In the genomic region with DNA sequence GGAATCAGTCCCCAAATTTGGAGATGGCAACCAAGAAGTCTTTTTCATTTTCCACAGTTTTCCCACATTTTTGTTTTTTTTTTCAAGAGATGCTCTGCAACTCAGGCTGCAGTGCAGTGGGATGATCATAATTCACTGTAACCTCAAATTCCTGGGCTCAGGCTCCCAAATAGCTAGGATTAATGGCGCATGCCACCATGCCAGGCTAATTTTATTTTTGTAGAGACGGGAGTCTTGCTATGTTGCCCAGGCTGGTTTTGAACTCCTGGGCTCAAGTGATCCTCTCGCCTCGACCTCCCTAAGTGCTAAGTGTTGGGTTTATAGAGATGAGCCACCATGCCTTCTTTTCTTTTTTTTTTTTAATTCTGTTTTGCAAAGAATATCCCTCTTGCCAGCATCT, we compare ENCODE assay signal across 1 cellular context.
TF ChIP-seq lines count a peak whose summit lies in the region.

No MANE protein-coding gene starts in this region.

TF ChIP-seq in HepG2, 621 proteins besides CTCF, POLR2A, EP300 and RAD21 (continued from another document):
- TF ChIP-seq NFYB (CRISPR knock-in tag; IDR thresholded peaks at IDR 0.05) (no peak), BRCA1 (CRISPR knock-in tag; IDR thresholded peaks at IDR 0.05) (no peak), ARNTL (CRISPR knock-in tag; IDR thresholded peaks at IDR 0.05) (no peak), MTA3 (CRISPR knock-in tag; IDR thresholded peaks at IDR 0.05) (no peak), ATRX (CRISPR knock-in tag; IDR thresholded peaks at IDR 0.05; ENCODE audit: borderline replicate concordance) (no peak), RBM39 (IDR thresholded peaks at IDR 0.05; ENCODE audit: low read depth, low read length, poor library complexity, severe bottlenecking) (no peak), HOXD1 (CRISPR knock-in tag; IDR thresholded peaks at IDR 0.05) (no peak), SMARCE1 (IDR thresholded peaks at IDR 0.05; ENCODE audit: borderline replicate concordance) (no peak), ZNF75D (CRISPR knock-in tag; IDR thresholded peaks at IDR 0.05; ENCODE audit: borderline replicate concordance) (no peak)
- TF ChIP-seq, protein P1, sequence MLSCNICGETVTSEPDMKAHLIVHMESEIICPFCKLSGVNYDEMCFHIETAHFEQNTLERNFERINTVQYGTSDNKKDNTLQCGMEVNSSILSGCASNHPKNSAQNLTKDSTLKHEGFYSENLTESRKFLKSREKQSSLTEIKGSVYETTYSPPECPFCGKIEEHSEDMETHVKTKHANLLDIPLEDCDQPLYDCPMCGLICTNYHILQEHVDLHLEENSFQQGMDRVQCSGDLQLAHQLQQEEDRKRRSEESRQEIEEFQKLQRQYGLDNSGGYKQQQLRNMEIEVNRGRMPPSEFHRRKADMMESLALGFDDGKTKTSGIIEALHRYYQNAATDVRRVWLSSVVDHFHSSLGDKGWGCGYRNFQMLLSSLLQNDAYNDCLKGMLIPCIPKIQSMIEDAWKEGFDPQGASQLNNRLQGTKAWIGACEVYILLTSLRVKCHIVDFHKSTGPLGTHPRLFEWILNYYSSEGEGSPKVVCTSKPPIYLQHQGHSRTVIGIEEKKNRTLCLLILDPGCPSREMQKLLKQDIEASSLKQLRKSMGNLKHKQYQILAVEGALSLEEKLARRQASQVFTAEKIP (CRISPR knock-in tag; IDR thresholded peaks at IDR 0.05; ENCODE audit: borderline replicate concordance) = no peak
- TF ChIP-seq, protein P2, sequence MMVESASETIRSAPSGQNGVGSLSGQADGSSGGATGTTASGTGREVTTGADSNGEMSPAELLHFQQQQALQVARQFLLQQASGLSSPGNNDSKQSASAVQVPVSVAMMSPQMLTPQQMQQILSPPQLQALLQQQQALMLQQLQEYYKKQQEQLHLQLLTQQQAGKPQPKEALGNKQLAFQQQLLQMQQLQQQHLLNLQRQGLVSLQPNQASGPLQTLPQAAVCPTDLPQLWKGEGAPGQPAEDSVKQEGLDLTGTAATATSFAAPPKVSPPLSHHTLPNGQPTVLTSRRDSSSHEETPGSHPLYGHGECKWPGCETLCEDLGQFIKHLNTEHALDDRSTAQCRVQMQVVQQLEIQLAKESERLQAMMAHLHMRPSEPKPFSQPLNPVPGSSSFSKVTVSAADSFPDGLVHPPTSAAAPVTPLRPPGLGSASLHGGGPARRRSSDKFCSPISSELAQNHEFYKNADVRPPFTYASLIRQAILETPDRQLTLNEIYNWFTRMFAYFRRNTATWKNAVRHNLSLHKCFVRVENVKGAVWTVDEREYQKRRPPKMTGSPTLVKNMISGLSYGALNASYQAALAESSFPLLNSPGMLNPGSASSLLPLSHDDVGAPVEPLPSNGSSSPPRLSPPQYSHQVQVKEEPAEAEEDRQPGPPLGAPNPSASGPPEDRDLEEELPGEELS (CRISPR knock-in tag; IDR thresholded peaks at IDR 0.05) = no peak
